ENCODE assay signal across 6 cellular contexts in genomic region chr3:9851937-9852336, GRCh38. TPM values are rescaled to one million over a fixed set of nuclear protein-coding genes. Genes with fewer than 3 reads are reported as not detected.
"Had no signal": no experiment of that assay in that cellular context is flagged by ENCODE, and none has a peak within 500 bp of the region (broad histone marks: within the 10 kb centered on the region; RNA-seq: fewer than 3 reads in every experiment).

No MANE protein-coding gene starts in this region.

RNA-seq across cellular contexts. Expression of gene CIDEC, which starts 28.1 kb away (rescaled TPM):
- total RNA-seq: kidney epithelial cell, lung microvascular endothelial cell, neural crest cell, osteoblast, upper lobe of right lung had no signal

RNA-seq across cellular contexts. Expression of gene IL17RE, which starts 50.7 kb away (rescaled TPM):
- total RNA-seq: skeletal muscle tissue had no signal
